Comparison of ENCODE assay signal across 16 cellular contexts in genomic region chr10:17655009-17655408, GRCh38. TPM values are rescaled to one million over a fixed set of nuclear protein-coding genes. Genes with fewer than 3 reads are reported as not detected.
A peak's percentile ranks its signal among the peaks of the same experiment; 100 is the strongest.
DNase-seq lines count a peak whose midpoint lies in the region; ATAC-seq, FAIRE-seq and TF ChIP-seq lines count a peak whose summit lies in the region.
"Had no signal": no experiment of that assay in that cellular context is flagged by ENCODE, and none has a peak within 500 bp of the region (broad histone marks: within the 10 kb centered on the region; RNA-seq: fewer than 3 reads in every experiment).

No MANE protein-coding gene starts in this region.

- H3K36me3 ChIP-seq in psoas muscle (ENCODE audit: insufficient read depth in 1 of 2, low read depth in 1 of 2) (no peaks in the 10 kb centered on the region), tibial artery (no peaks in the 10 kb centered on the region)
- H3K36me3 ChIP-seq: prostate gland had no signal

- FAIRE-seq in GM12891 (lab: Jason Lieb, UNC) = no peak
- FAIRE-seq: colon had no signal

- H3K27me3 ChIP-seq in psoas muscle (ENCODE audit: insufficient read depth in 3 of 3, low read length in 2 of 3) = no peaks in the 10 kb centered on the region
- H3K27me3 ChIP-seq in tibial artery = no peaks in the 10 kb centered on the region
- H3K27me3 ChIP-seq: BLaER1 treated with 17β-estradiol and CSF1 and Interleukin-3, amounts not matched to agents 10 nM and 100 nM had no signal

- ATAC-seq in GM19324 (IDR thresholded peaks at IDR 0.05; ENCODE audit: low FRiP score, unreplicated experiment) (peak; percentile 20), HG02884 (IDR thresholded peaks at IDR 0.05; ENCODE audit: unreplicated experiment) (peak; percentile 10), psoas muscle (no peak)
- no peak for ATAC-seq in activated T-helper 17 cell treated with anti-CD3 and anti-CD28 coated beads, Interleukin-2, amount 50 U/mL, for 72 hours (replicated peaks)

- peaks cover 4% of the 10 kb centered on the region for H3K9me3 Mint-ChIP-seq in activated T-helper 17 cell treated with anti-CD3 and anti-CD28 coated beads, Interleukin-2, amount 50 U/mL, for 72 hours

- H3K4me1 Mint-ChIP-seq in activated T-helper 17 cell treated with anti-CD3 and anti-CD28 coated beads, Interleukin-2, amount 50 U/mL, for 72 hours = peaks cover 62% of the 10 kb centered on the region

- TF ChIP-seq CTCF in psoas muscle (IDR thresholded peaks at IDR 0.05) (no peak), tibial artery (IDR thresholded peaks at IDR 0.05) (no peak)

- WGBS in psoas muscle, 3 donors = 94 to 99% (median 98%) methylated on average over 3 of the region's 3 CpGs

- peak overlapping the region; percentile 48 for H3K27ac Mint-ChIP-seq in activated T-helper 17 cell treated with anti-CD3 and anti-CD28 coated beads, Interleukin-2, amount 50 U/mL, for 72 hours

- H3K4me1 ChIP-seq in psoas muscle = peaks cover 60% of the 10 kb centered on the region
- peaks cover 0 to 38% (median 12%) of the 10 kb centered on the region in 4 donors for H3K4me1 ChIP-seq in tibial artery
- H3K4me1 ChIP-seq: prostate gland had no signal

- no peak for TF ChIP-seq POLR2A in GM12891 (IDR thresholded peaks at IDR 0.05; ENCODE audit: low read depth, low read length)

- no peaks in the 10 kb centered on the region for H3K27me3 Mint-ChIP-seq in activated T-helper 17 cell treated with anti-CD3 and anti-CD28 coated beads, Interleukin-2, amount 50 U/mL, for 72 hours

- intact Hi-C loops in psoas muscle (cut with DNase I) (no loop called here), tibial artery (cut with DNase I; ENCODE audit: low total_unique reads) (no loop called here)

- H3K4me3 Mint-ChIP-seq in activated T-helper 17 cell treated with anti-CD3 and anti-CD28 coated beads, Interleukin-2, amount 50 U/mL, for 72 hours = peak overlapping the region; percentile 69

- H3K4me3 ChIP-seq in psoas muscle (no peak overlapping the region), tibial artery (no peak overlapping the region)
- H3K4me3 ChIP-seq: BLaER1 treated with 17β-estradiol and CSF1 and Interleukin-3, amounts not matched to agents 10 nM and 100 nM; mucosa of descending colon; prostate gland had no signal

- H3K27ac ChIP-seq in psoas muscle (no peak overlapping the region), tibial artery (no peak overlapping the region)
- H3K27ac ChIP-seq: BLaER1 treated with 17β-estradiol and CSF1 and Interleukin-3, amounts not matched to agents 10 nM and 100 nM; prostate gland had no signal

- DNase-seq in GM12891 (ENCODE audit: insufficient read length, low spot score) = no peak
- no peak for DNase-seq in GOT3 (lab: John Stamatoyannopoulos, UW)
- DNase-seq in NCI-H510A (lab: John Stamatoyannopoulos, UW) = no peak
- no peak for DNase-seq in psoas muscle
- DNase-seq in tibial artery = no peak
- DNase-seq: activated naive CD4-positive, alpha-beta T cell treated with anti-CD3 and anti-CD28 coated beads, Interleukin-2, amount 50 U/mL, for 16 hours; mucosa of descending colon; NCI-H82; stimulated activated CD4-positive, alpha-beta T cell treated with anti-CD3 and anti-CD28 coated beads, Interleukin-2, amount 100 ng/mL, for 24 hours; stimulated activated naive CD4-positive, alpha-beta T cell had no signal

- peaks cover 53% of the 10 kb centered on the region for H3K36me3 Mint-ChIP-seq in activated T-helper 17 cell treated with anti-CD3 and anti-CD28 coated beads, Interleukin-2, amount 50 U/mL, for 72 hours (ENCODE audit: low read depth)

- H3K9me3 ChIP-seq in psoas muscle = no peaks in the 10 kb centered on the region
- H3K9me3 ChIP-seq in tibial artery = no peaks in the 10 kb centered on the region
- H3K9me3 ChIP-seq: prostate gland had no signal

TF ChIP-seq in GM12891, 5 proteins besides CTCF, POLR2A, EP300 and RAD21:
- TF ChIP-seq SPI1 (IDR thresholded peaks at IDR 0.05; ENCODE audit: low read depth, low read length) (peak; percentile 81), PAX5 (IDR thresholded peaks at IDR 0.05; ENCODE audit: insufficient read depth, low read length, severe bottlenecking) (no peak)

RNA-seq across cellular contexts. Expression of gene STAM, which starts 11.1 kb away (rescaled TPM):
- polyA plus RNA-seq in GM12891 (2012; ENCODE audit: low read depth, missing spikeins) = 7.3 TPM
- 10 to 100 TPM; 27.0 to 35.4 TPM for total RNA-seq in activated T-helper 17 cell treated with anti-CD3 and anti-CD28 coated beads, Interleukin-2, amount 50 U/mL, for 72 hours
- 10 to 100 TPM; 22.1 to 42.4 (median 36.1) TPM for total RNA-seq in psoas muscle
- 10 to 100 TPM; 16.3 to 31.9 (median 20.0) TPM for polyA plus RNA-seq in psoas muscle

RNA-seq across cellular contexts. Expression of gene HACD1, which starts 37.8 kb away (rescaled TPM):
- polyA plus RNA-seq in GM12891 (2012; ENCODE audit: low read depth, missing spikeins) = 0.13 TPM
- total RNA-seq in activated T-helper 17 cell treated with anti-CD3 and anti-CD28 coated beads, Interleukin-2, amount 50 U/mL, for 72 hours = 1 to 10 TPM; 1.6 to 3.5 TPM
- total RNA-seq in psoas muscle = 10 to 100 TPM; 35.7 to 61.8 (median 38.9) TPM
- 10 to 100 TPM; 23.4 to 32.5 (median 24.3) TPM for polyA plus RNA-seq in psoas muscle

Comparison
In these comparisons a context has a peak if more than half of its experiments do, and no peak if none do; other contexts are left out.
1. ATAC-seq: peak in GM19324 (single experiment) and HG02884 (single experiment); none in activated T-helper 17 cell treated with anti-CD3 and anti-CD28 coated beads, Interleukin-2, amount 50 U/mL, for 72 hours (single experiment) and psoas muscle (0 of 4).
2. RNA of gene HACD1, which starts 37.8 kb away (total RNA-seq): 35.7 to 61.8 TPM in psoas muscle; 1.6 to 3.5 TPM in activated T-helper 17 cell treated with anti-CD3 and anti-CD28 coated beads, Interleukin-2, amount 50 U/mL, for 72 hours; every median in the first group is over 4 times any median in the second.